ENCODE assay signal across 9 cellular contexts in the genomic region with DNA sequence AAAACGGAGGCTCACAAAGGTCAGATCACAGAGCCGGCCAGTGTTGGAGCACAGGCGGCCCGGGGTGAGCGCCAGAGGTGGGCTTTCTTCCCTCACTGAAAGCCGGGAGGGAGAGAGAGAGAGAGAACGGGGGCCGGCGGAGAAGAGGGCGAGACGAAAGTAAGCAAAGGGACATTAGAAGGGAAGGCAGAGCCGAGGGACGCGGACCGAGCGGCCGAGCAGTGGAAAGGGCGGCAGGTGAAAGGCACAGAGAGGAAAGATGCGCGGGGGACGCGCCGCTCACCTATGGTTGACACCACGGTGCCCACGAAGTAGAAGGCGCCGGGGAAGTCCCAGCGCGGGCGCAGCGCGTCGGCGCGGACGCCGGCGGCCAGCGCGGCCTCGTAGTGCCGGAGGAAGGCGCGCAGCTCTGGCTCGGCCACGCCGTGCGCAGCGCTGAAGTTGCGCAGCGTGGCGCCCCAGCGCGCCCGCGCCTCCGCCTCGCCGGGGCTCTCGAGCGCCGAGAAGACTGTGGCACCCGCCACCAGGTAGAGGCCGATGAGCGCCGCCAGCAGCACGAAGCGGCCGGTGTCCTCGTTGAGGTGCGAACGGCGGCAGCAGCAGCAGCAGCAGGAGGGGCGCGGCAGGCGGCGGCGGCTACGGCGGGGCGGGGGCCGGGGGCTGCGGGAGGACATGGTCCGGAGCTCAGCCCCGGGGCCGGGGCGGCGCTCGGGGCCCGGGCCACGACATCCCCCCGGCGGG. TPM values are rescaled to one million over a fixed set of nuclear protein-coding genes. Genes with fewer than 3 reads are reported as not detected.
DNase-seq lines count a peak whose midpoint lies in the region; ATAC-seq and TF ChIP-seq lines count a peak whose summit lies in the region.
"Had no signal": no experiment of that assay in that cellular context is flagged by ENCODE, and none has a peak within 500 bp of the region (broad histone marks: within the 10 kb centered on the region; RNA-seq: fewer than 3 reads in every experiment).

No MANE protein-coding gene starts in this region.

- no peak for ATAC-seq in activated CD4-positive, CD25-positive, alpha-beta regulatory T cell treated with anti-CD3 and anti-CD28 coated beads, Interleukin-2, amount 50 U/mL, for 24 hours
- ATAC-seq in effector memory CD8-positive, alpha-beta T cell (replicated peaks): no peak
- no peak for ATAC-seq in HG03175 (IDR thresholded peaks at IDR 0.05; ENCODE audit: unreplicated experiment)

- peak overlapping the region; percentile 68 to 74 for H3K4me3 Mint-ChIP-seq in effector memory CD8-positive, alpha-beta T cell
- peak overlapping the region; percentile 70 for H3K4me3 Mint-ChIP-seq in osteocyte (ENCODE audit: unreplicated experiment)

- no peak overlapping the region for H3K27ac Mint-ChIP-seq in effector memory CD8-positive, alpha-beta T cell
- H3K27ac Mint-ChIP-seq in osteocyte (ENCODE audit: unreplicated experiment): no peak overlapping the region

- H3K9me3 Mint-ChIP-seq in effector memory CD8-positive, alpha-beta T cell: no peaks in the 10 kb centered on the region
- no peaks in the 10 kb centered on the region for H3K9me3 Mint-ChIP-seq in osteocyte (ENCODE audit: unreplicated experiment)

- peaks cover 4 to 10% of the 10 kb centered on the region in 2 donors for H3K4me1 Mint-ChIP-seq in effector memory CD8-positive, alpha-beta T cell (ENCODE audit: low read depth in 2 of 2)
- peaks cover 18% of the 10 kb centered on the region for H3K4me1 Mint-ChIP-seq in osteocyte (ENCODE audit: unreplicated experiment)

- no peak for TF ChIP-seq CTCF in osteocyte (IDR thresholded peaks at IDR 0.05)

- peaks cover 60 to 80% of the 10 kb centered on the region in 2 donors for H3K27me3 Mint-ChIP-seq in effector memory CD8-positive, alpha-beta T cell
- peaks cover 76% of the 10 kb centered on the region for H3K27me3 Mint-ChIP-seq in osteocyte (ENCODE audit: unreplicated experiment)

- DNase-seq in activated CD4-positive, CD25-positive, alpha-beta regulatory T cell treated with anti-CD3 and anti-CD28 coated beads, Interleukin-2, amount 50 U/mL, for 72 hours: peak; percentile 34
- DNase-seq in NCI-H345 treated with DMSO at 0.1 percent for 48 hours (lab: John Stamatoyannopoulos, UW; ENCODE audit: unreplicated experiment): peak; percentile 25
- no peak for DNase-seq in effector memory CD8-positive, alpha-beta T cell
- no peak for DNase-seq in osteocyte (ENCODE audit: extremely low spot score, unreplicated experiment)
- no peak for DNase-seq in NK-92 treated with Interleukin-12 subunit alpha and Interleukin-12 subunit beta, amount 100 ng/mL, for 24 hours (lab: John Stamatoyannopoulos, UW)
- DNase-seq in cortex of kidney (lab: John Stamatoyannopoulos, UW): no peak

- no peaks in the 10 kb centered on the region for H3K36me3 Mint-ChIP-seq in effector memory CD8-positive, alpha-beta T cell (ENCODE audit: insufficient read depth)
- no peaks in the 10 kb centered on the region for H3K36me3 Mint-ChIP-seq in osteocyte (ENCODE audit: unreplicated experiment)

RNA-seq across cellular contexts. Expression of gene KCNK12, which starts 1.0 kb away (rescaled TPM):
- not detected in 2 replicates for total RNA-seq in osteocyte
- total RNA-seq: pulmonary artery endothelial cell had no signal

Comparison
In these comparisons a context has a peak if more than half of its experiments do, and no peak if none do; other contexts are left out.
1. DNase-seq: peak in activated CD4-positive, CD25-positive, alpha-beta regulatory T cell treated with anti-CD3 and anti-CD28 coated beads, Interleukin-2, amount 50 U/mL, for 72 hours (single experiment) and NCI-H345 treated with DMSO at 0.1 percent for 48 hours (single experiment); none in effector memory CD8-positive, alpha-beta T cell (0 of 3), osteocyte (single experiment), NK-92 treated with Interleukin-12 subunit alpha and Interleukin-12 subunit beta, amount 100 ng/mL, for 24 hours (single experiment) and cortex of kidney (single experiment).